In the genomic region with DNA sequence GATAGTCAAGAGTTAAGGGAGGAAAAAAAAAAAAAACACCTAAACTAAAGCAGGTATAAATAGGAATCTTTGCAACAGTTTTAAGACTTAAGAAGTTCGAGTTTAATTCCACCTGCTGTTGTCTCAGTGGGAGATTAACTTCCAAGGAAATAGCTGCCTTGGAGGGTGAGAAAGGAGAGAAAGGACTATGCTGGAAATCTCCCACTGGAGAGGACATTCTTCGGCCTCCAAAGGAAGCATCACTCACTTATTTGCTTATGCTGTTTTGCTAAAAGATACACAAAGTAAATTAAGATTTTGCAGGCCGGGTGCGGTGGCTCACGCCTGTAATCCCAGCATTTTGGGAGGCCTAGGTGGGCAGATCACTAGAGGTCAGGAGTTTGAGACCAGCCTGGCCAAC, we compare ENCODE assay signal across 14 cellular contexts.
DNase-seq lines count a peak whose midpoint lies in the region; ATAC-seq and TF ChIP-seq lines count a peak whose summit lies in the region.
"Had no signal": no experiment of that assay in that cellular context is flagged by ENCODE, and none has a peak within 500 bp of the region (broad histone marks: within the 10 kb centered on the region; RNA-seq: fewer than 3 reads in every experiment).

No MANE protein-coding gene starts in this region.

- H3K9ac ChIP-seq in HUES48 (ENCODE audit: low read depth, low read length): no peak overlapping the region

- H3K27ac Mint-ChIP-seq in WTC11: peak overlapping the region; percentile 97
- peak overlapping the region; percentile 32 for H3K27ac Mint-ChIP-seq in osteocyte (ENCODE audit: unreplicated experiment)
- no peak overlapping the region for H3K27ac Mint-ChIP-seq in stimulated activated memory B cell treated with anti-CD40 and anti-IgM and Interleukin-4, amounts not matched to agents 10 μg/mL and 1 μg/mL and 100 μg/mL, for 72 hours
- H3K27ac Mint-ChIP-seq: CD14-positive monocyte; CD8-positive, alpha-beta T cell had no signal

- no peak for TF ChIP-seq CTCF in WTC11 (IDR thresholded peaks at IDR 0.05)
- no peak for TF ChIP-seq CTCF in osteocyte (IDR thresholded peaks at IDR 0.05)

- no peaks in the 10 kb centered on the region for H3K27me3 ChIP-seq in HUES48 (ENCODE audit: control insufficient read depth, insufficient read depth, low read length)

- H3K4me3 ChIP-seq in HUES48 (ENCODE audit: low read depth, low read length): no peak overlapping the region
- H3K4me3 ChIP-seq: K562 had no signal

- H3K36me3 Mint-ChIP-seq in WTC11: no peaks in the 10 kb centered on the region
- no peaks in the 10 kb centered on the region for H3K36me3 Mint-ChIP-seq in osteocyte (ENCODE audit: unreplicated experiment)
- no peaks in the 10 kb centered on the region for H3K36me3 Mint-ChIP-seq in stimulated activated memory B cell treated with anti-CD40 and anti-IgM and Interleukin-4, amounts not matched to agents 10 μg/mL and 1 μg/mL and 100 μg/mL, for 72 hours
- H3K36me3 Mint-ChIP-seq: CD14-positive monocyte; CD8-positive, alpha-beta T cell had no signal

- DNase-seq in WTC11 (ENCODE audit: low spot score) (no peak), iPS DF 19.7 (ENCODE audit: low read depth, low spot score) (peak; percentile 35), osteocyte (ENCODE audit: extremely low spot score, unreplicated experiment) (no peak), kidney tubule cell (ENCODE audit: low spot score) (no peak)
- DNase-seq in effector CD4-positive, alpha-beta T cell: no peak
- DNase-seq: CD8-positive, alpha-beta T cell; COR-L47; DMS153; DMS79 treated with DMSO at 0.1 percent for 48 hours; EL had no signal

- H3K4me3 Mint-ChIP-seq in WTC11 (no peak overlapping the region), osteocyte (ENCODE audit: unreplicated experiment) (no peak overlapping the region)
- no peak overlapping the region for H3K4me3 Mint-ChIP-seq in stimulated activated memory B cell treated with anti-CD40 and anti-IgM and Interleukin-4, amounts not matched to agents 10 μg/mL and 1 μg/mL and 100 μg/mL, for 72 hours
- H3K4me3 Mint-ChIP-seq: CD14-positive monocyte; CD8-positive, alpha-beta T cell had no signal

- no peaks in the 10 kb centered on the region for H3K9me3 ChIP-seq in HUES48 (ENCODE audit: control insufficient read depth, insufficient read depth, low read length)

- no peaks in the 10 kb centered on the region for H3K36me3 ChIP-seq in HUES48 (ENCODE audit: control insufficient read depth, insufficient read depth, low read length)

- H3K27me3 Mint-ChIP-seq in WTC11 (ENCODE audit: low read depth) (no peaks in the 10 kb centered on the region), osteocyte (ENCODE audit: unreplicated experiment) (peaks cover 2% of the 10 kb centered on the region)
- H3K27me3 Mint-ChIP-seq in stimulated activated memory B cell treated with anti-CD40 and anti-IgM and Interleukin-4, amounts not matched to agents 10 μg/mL and 1 μg/mL and 100 μg/mL, for 72 hours: no peaks in the 10 kb centered on the region

- peak; percentile 43 for ATAC-seq in WTC11
- ATAC-seq in stimulated activated memory B cell treated with anti-CD40 and anti-IgM and Interleukin-4, amounts not matched to agents 10 μg/mL and 1 μg/mL and 100 μg/mL, for 72 hours: no peak
- ATAC-seq: CD8-positive, alpha-beta T cell; K562 had no signal

- POLR2A ChIA-PET in WTC11 (lab: Charles Lee): no interaction called here

- CTCF ChIA-PET in WTC11 (lab: Charles Lee): interaction anchor here (0.7 kb wide), 1 partner anchor 476 kb away, joined by 4 read pairs; no protein-coding TSS in a partner anchor

- H3K4me1 Mint-ChIP-seq in WTC11: peaks cover 35% of the 10 kb centered on the region
- H3K4me1 Mint-ChIP-seq in osteocyte (ENCODE audit: unreplicated experiment): peaks cover 21% of the 10 kb centered on the region
- H3K4me1 Mint-ChIP-seq in stimulated activated memory B cell treated with anti-CD40 and anti-IgM and Interleukin-4, amounts not matched to agents 10 μg/mL and 1 μg/mL and 100 μg/mL, for 72 hours: no peaks in the 10 kb centered on the region
- H3K4me1 Mint-ChIP-seq: CD14-positive monocyte had no signal

- H3K4me1 ChIP-seq in HUES48 (ENCODE audit: control insufficient read depth, insufficient read depth, low read length): peaks cover 18% of the 10 kb centered on the region

- H3K9me3 Mint-ChIP-seq in WTC11: no peaks in the 10 kb centered on the region
- H3K9me3 Mint-ChIP-seq in osteocyte (ENCODE audit: unreplicated experiment): peaks cover 6% of the 10 kb centered on the region
- peaks cover 3% of the 10 kb centered on the region for H3K9me3 Mint-ChIP-seq in stimulated activated memory B cell treated with anti-CD40 and anti-IgM and Interleukin-4, amounts not matched to agents 10 μg/mL and 1 μg/mL and 100 μg/mL, for 72 hours

- peak overlapping the region; percentile 87 for H3K27ac ChIP-seq in HUES48 (ENCODE audit: low read depth, low read length)

TF ChIP-seq in WTC11, 78 proteins besides CTCF, POLR2A, EP300 and RAD21:
- no peak for TF ChIP-seq ZNF416 (CRISPR knock-in tag; IDR thresholded peaks at IDR 0.05)
- no peak for TF ChIP-seq PRRX2 (CRISPR knock-in tag; IDR thresholded peaks at IDR 0.05)
- TF ChIP-seq ZNF423 (CRISPR knock-in tag; IDR thresholded peaks at IDR 0.05): peak; percentile 66
- TF ChIP-seq GRHL2 (CRISPR knock-in tag; IDR thresholded peaks at IDR 0.05; ENCODE audit: insufficient replicate concordance, severe bottlenecking): no peak
- TF ChIP-seq, protein P1, sequence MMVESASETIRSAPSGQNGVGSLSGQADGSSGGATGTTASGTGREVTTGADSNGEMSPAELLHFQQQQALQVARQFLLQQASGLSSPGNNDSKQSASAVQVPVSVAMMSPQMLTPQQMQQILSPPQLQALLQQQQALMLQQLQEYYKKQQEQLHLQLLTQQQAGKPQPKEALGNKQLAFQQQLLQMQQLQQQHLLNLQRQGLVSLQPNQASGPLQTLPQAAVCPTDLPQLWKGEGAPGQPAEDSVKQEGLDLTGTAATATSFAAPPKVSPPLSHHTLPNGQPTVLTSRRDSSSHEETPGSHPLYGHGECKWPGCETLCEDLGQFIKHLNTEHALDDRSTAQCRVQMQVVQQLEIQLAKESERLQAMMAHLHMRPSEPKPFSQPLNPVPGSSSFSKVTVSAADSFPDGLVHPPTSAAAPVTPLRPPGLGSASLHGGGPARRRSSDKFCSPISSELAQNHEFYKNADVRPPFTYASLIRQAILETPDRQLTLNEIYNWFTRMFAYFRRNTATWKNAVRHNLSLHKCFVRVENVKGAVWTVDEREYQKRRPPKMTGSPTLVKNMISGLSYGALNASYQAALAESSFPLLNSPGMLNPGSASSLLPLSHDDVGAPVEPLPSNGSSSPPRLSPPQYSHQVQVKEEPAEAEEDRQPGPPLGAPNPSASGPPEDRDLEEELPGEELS (CRISPR knock-in tag; IDR thresholded peaks at IDR 0.05): peak; percentile 55; the same call in 1 of the 2 replicates
- TF ChIP-seq NFATC4 (CRISPR knock-in tag; IDR thresholded peaks at IDR 0.05): no peak
- no peak for TF ChIP-seq ZNF232 (CRISPR knock-in tag; IDR thresholded peaks at IDR 0.05)
- TF ChIP-seq SMAD4 (CRISPR knock-in tag; IDR thresholded peaks at IDR 0.05): no peak
- TF ChIP-seq RELA (CRISPR knock-in tag; IDR thresholded peaks at IDR 0.05; ENCODE audit: borderline replicate concordance): no peak
- no peak for TF ChIP-seq GTF2I (CRISPR knock-in tag; conservative IDR thresholded peaks at IDR 0.05)
- TF ChIP-seq ZNF138 (CRISPR knock-in tag; conservative IDR thresholded peaks at IDR 0.05): no peak
- no peak for TF ChIP-seq OVOL2 (CRISPR knock-in tag; IDR thresholded peaks at IDR 0.05; ENCODE audit: borderline replicate concordance)
TF ChIP-seq in WTC11: peak in this region for 2.
